ENCODE assay signal across 21 cellular contexts in genomic region chr5:110832683-110833082, GRCh38.
A peak's percentile ranks its signal among the peaks of the same experiment; 100 is the strongest.
DNase-seq lines count a peak whose midpoint lies in the region; ATAC-seq and TF ChIP-seq lines count a peak whose summit lies in the region.
"Had no signal": no experiment of that assay in that cellular context is flagged by ENCODE, and none has a peak within 500 bp of the region (broad histone marks: within the 10 kb centered on the region; RNA-seq: fewer than 3 reads in every experiment).

No MANE protein-coding gene starts in this region.

- no peaks in the 10 kb centered on the region for H3K4me1 Mint-ChIP-seq in mesothelial cell of epicardium
- H3K4me1 Mint-ChIP-seq: B cell had no signal

- DNase-seq in NOMO-1 treated with dmso at 0.1 percent for 144 hours (lab: John Stamatoyannopoulos, UW; ENCODE audit: unreplicated experiment) (peak; percentile 50), AG08395 (ENCODE audit: low spot score) (no peak), mesothelial cell of epicardium (ENCODE audit: low spot score in 2 of 2, unreplicated experiment in 2 of 2) (no peak), T1000 (lab: John Stamatoyannopoulos, UW) (no peak)
- DNase-seq: Calu3; CD4-positive, alpha-beta T cell; Karpas-422; MM.1S; NCI-H1417 treated with DMSO at 0.1 percent for 48 hours; NCI-H2029; NCI-H524; Right ventricle myocardium superior; SK-N-SH had no signal

- TF ChIP-seq CTCF in mesothelial cell of epicardium (IDR thresholded peaks at IDR 0.05; ENCODE audit: unreplicated experiment): no peak

- H3K36me3 Mint-ChIP-seq in mesothelial cell of epicardium: peaks cover 3% of the 10 kb centered on the region

- no peak overlapping the region for H3K27ac Mint-ChIP-seq in mesothelial cell of epicardium
- H3K27ac Mint-ChIP-seq: B cell; CD4-positive, alpha-beta T cell; T-helper 1 cell treated with Interleukin-12 subunit alpha and Interleukin-12 subunit beta and Interleukin-4 antibody, amounts not matched to agents 30 μg/mL and 1 μg/mL, for 36 hours had no signal

- peak; percentile 58 for ATAC-seq in GM18498 (IDR thresholded peaks at IDR 0.05; ENCODE audit: unreplicated experiment)
- peak; percentile 79 for ATAC-seq in GM19395 (IDR thresholded peaks at IDR 0.05; ENCODE audit: unreplicated experiment)
- ATAC-seq in HG03103 (IDR thresholded peaks at IDR 0.05; ENCODE audit: low read depth, unreplicated experiment): peak; percentile 41
- ATAC-seq in GM18505 (IDR thresholded peaks at IDR 0.05; ENCODE audit: unreplicated experiment): no peak
- ATAC-seq: A549, Panc1 had no signal

- no peak for TF ChIP-seq POLR2A in GM18505 (IDR thresholded peaks at IDR 0.05; ENCODE audit: borderline replicate concordance, extremely low read depth, insufficient read depth, insufficient read length)

- H3K9me3 Mint-ChIP-seq in mesothelial cell of epicardium: peaks cover 16% of the 10 kb centered on the region

- no peak overlapping the region for H3K4me3 Mint-ChIP-seq in mesothelial cell of epicardium
- H3K4me3 Mint-ChIP-seq: B cell; CD4-positive, alpha-beta T cell; T-helper 1 cell treated with Interleukin-12 subunit alpha and Interleukin-12 subunit beta and Interleukin-4 antibody, amounts not matched to agents 30 μg/mL and 1 μg/mL, for 36 hours had no signal

- H3K27me3 Mint-ChIP-seq in mesothelial cell of epicardium (ENCODE audit: low read depth): no peaks in the 10 kb centered on the region
- H3K27me3 Mint-ChIP-seq: B cell; CD4-positive, alpha-beta T cell had no signal
